ENCODE assay signal across 8 cellular contexts in genomic region chr6:111604259-111605099, GRCh38. TPM values are rescaled to one million over a fixed set of nuclear protein-coding genes. Genes with fewer than 3 reads are reported as not detected.
DNase-seq lines count a peak whose midpoint lies in the region; ATAC-seq and TF ChIP-seq lines count a peak whose summit lies in the region.

No MANE protein-coding gene starts in this region.

- POLR2A ChIA-PET in CD4-positive, alpha-beta memory T cell (lab: Charles Lee; ENCODE audit: partially characterized antibody), result interaction anchor here (1.1 to 2.8 kb wide), 5 partner anchors 82 to 346 kb away, joined by 4 to 42 read pairs (median 9); partner anchors contain the start of genes FYN and REV3L
- POLR2A ChIA-PET in SK-N-SH (lab: Yijun Ruan, JAX), result no interaction called here

- no peak for TF ChIP-seq EP300 in SK-N-SH (IDR thresholded peaks at IDR 0.05; ENCODE audit: borderline replicate concordance in 1 of 2, low read depth in 1 of 2, low read length in 1 of 2)

- peaks cover 43% of the 10 kb centered on the region for H3K4me1 ChIP-seq in CD4-positive, alpha-beta memory T cell (ENCODE audit: insufficient read depth, low read length)
- H3K4me1 ChIP-seq in skeletal muscle satellite cell (ENCODE audit: control insufficient read depth, insufficient read depth, low read length) (peaks cover 46% of the 10 kb centered on the region), SK-N-SH (ENCODE audit: control insufficient read depth in 1 of 2, insufficient read depth in 2 of 2, low read depth in 1 of 2, low read length in 1 of 2) (peaks cover 18 to 22% of the 10 kb centered on the region in 2 experiments; a peak in 3 of 4 replicates)

- H3K79me2 ChIP-seq in SK-N-SH (ENCODE audit: insufficient read depth), result no peaks in the 10 kb centered on the region

- peak overlapping the region; percentile 81 for H3K4me2 ChIP-seq in skeletal muscle satellite cell (ENCODE audit: low read length)
- no peak overlapping the region for H3K4me2 ChIP-seq in SK-N-SH

- peak overlapping the region; percentile 59 to 79 for H3K4me3 ChIP-seq in CD4-positive, alpha-beta memory T cell (ENCODE audit: low read length in 2 of 2)
- H3K4me3 ChIP-seq in brain microvascular endothelial cell (ENCODE audit: low read depth, low read length) (peak overlapping the region; percentile 55), skeletal muscle satellite cell (ENCODE audit: low read length) (peak overlapping the region; percentile 70), SK-N-SH (ENCODE audit: low read depth in 2 of 2, low read length in 1 of 2) (no peak overlapping the region)

- CTCF ChIA-PET in CD4-positive, alpha-beta memory T cell (lab: Charles Lee; ENCODE audit: partially characterized antibody), result interaction anchor here (0.6 to 3.3 kb wide), 3 partner anchors 27 to 346 kb away, joined by 3 to 21 read pairs (median 3); a partner anchor contains a TSS
- CTCF ChIA-PET in SK-N-SH (lab: Yijun Ruan, JAX), result no interaction called here

- no peak for DNase-seq in CD4-positive, alpha-beta memory T cell
- peak; percentile 84 for DNase-seq in M059J (ENCODE audit: low read depth)
- peak; percentile 71 for DNase-seq in brain microvascular endothelial cell
- peak; percentile 89 for DNase-seq in iris pigment epithelial cell (ENCODE audit: low read depth)
- no peak for DNase-seq in SK-N-SH

- WGBS in SK-N-SH (ENCODE audit: low lambda C conversion rate), result 91% methylated on average over 7 of the region's 7 CpGs

- H3K9me3 ChIP-seq in CD4-positive, alpha-beta memory T cell (ENCODE audit: control insufficient read depth in 1 of 2, low read length in 2 of 2), result no peaks in the 10 kb centered on the region
- H3K9me3 ChIP-seq in skeletal muscle satellite cell (replicated peaks; ENCODE audit: low read length), result no peaks in the 10 kb centered on the region
- H3K9me3 ChIP-seq in SK-N-SH, result no peaks in the 10 kb centered on the region

- peaks cover 4% of the 10 kb centered on the region for H3F3A ChIP-seq in SK-N-SH (replicated peaks; ENCODE audit: insufficient read depth)

- H3K36me3 Mint-ChIP-seq in CD4-positive, alpha-beta memory T cell, result peaks cover 0 to 12% of the 10 kb centered on the region in 2 donors

- no peaks in the 10 kb centered on the region for H4K20me1 ChIP-seq in SK-N-SH (ENCODE audit: insufficient read depth)

- no peaks in the 10 kb centered on the region for H3K9me3 Mint-ChIP-seq in CD4-positive, alpha-beta memory T cell

- H3K4me3 Mint-ChIP-seq in CD4-positive, alpha-beta memory T cell, result peak overlapping the region; percentile 88 to 97 (median 92)

- H3K36me3 ChIP-seq in CD4-positive, alpha-beta memory T cell (ENCODE audit: insufficient read depth, low read length), result no peaks in the 10 kb centered on the region
- no peaks in the 10 kb centered on the region for H3K36me3 ChIP-seq in brain microvascular endothelial cell (replicated peaks)
- peaks cover under 1% of the 10 kb centered on the region for H3K36me3 ChIP-seq in skeletal muscle satellite cell (ENCODE audit: insufficient read depth, low read length)
- no peaks in the 10 kb centered on the region for H3K36me3 ChIP-seq in SK-N-SH (replicated peaks in 1 of 2; ENCODE audit: control insufficient read depth in 1 of 2, insufficient read depth in 2 of 2, low read length in 1 of 2)

- no peaks in the 10 kb centered on the region for H3K27me3 Mint-ChIP-seq in CD4-positive, alpha-beta memory T cell

- peak overlapping the region; percentile 80 for H3K27ac ChIP-seq in CD4-positive, alpha-beta memory T cell (ENCODE audit: low read depth, low read length)
- H3K27ac ChIP-seq in brain microvascular endothelial cell, result peak overlapping the region; percentile 90
- H3K27ac ChIP-seq in SK-N-SH (ENCODE audit: low read depth in 2 of 2, low read length in 1 of 2), result peak overlapping the region in 1 of 2 experiments; percentile 70; a peak in 2 of 4 replicates

- ATAC-seq in HG03432 (IDR thresholded peaks at IDR 0.05; ENCODE audit: unreplicated experiment), result no peak
- ATAC-seq in GM18909 (IDR thresholded peaks at IDR 0.05; ENCODE audit: poor library complexity, unreplicated experiment), result no peak

- H3K9ac ChIP-seq in skeletal muscle satellite cell (ENCODE audit: low read depth, low read length) (peak overlapping the region; percentile 88), SK-N-SH (no peak overlapping the region)

- peak overlapping the region in 6 of 7 donors; percentile 81 to 97 (median 92) for H3K27ac Mint-ChIP-seq in CD4-positive, alpha-beta memory T cell

- peaks cover 31 to 66% (median 49%) of the 10 kb centered on the region in 4 donors for H3K4me1 Mint-ChIP-seq in CD4-positive, alpha-beta memory T cell

- H3K27me3 ChIP-seq in CD4-positive, alpha-beta memory T cell (ENCODE audit: insufficient read depth, low read length), result no peaks in the 10 kb centered on the region
- H3K27me3 ChIP-seq in brain microvascular endothelial cell (replicated peaks) (no peaks in the 10 kb centered on the region), skeletal muscle satellite cell (ENCODE audit: control insufficient read depth, insufficient read depth, low read length) (no peaks in the 10 kb centered on the region), SK-N-SH (ENCODE audit: insufficient read depth) (no peaks in the 10 kb centered on the region)

- no peak for TF ChIP-seq RAD21 in SK-N-SH (IDR thresholded peaks at IDR 0.05; ENCODE audit: low read length)

- TF ChIP-seq CTCF in brain microvascular endothelial cell (IDR thresholded peaks at IDR 0.05; ENCODE audit: low read depth, low read length, missing control alignments), result no peak
- no peak for TF ChIP-seq CTCF in SK-N-SH (IDR thresholded peaks at IDR 0.05)

- in situ Hi-C loops in brain microvascular endothelial cell (cut with HindIII; ENCODE audit: low pct_ligation_motif_present, low sequenced_read_pairs), result no loop called here

- intact Hi-C loops in CD4-positive, alpha-beta memory T cell (cut with micrococcal nuclease), result loop anchor here (1.0 kb wide), 2 partner anchors 121 to 439 kb away; partner anchors contain the start of gene REV3L

- no peak overlapping the region for H2AFZ ChIP-seq in SK-N-SH (ENCODE audit: low read depth)

- no peaks in the 10 kb centered on the region for H3K9me2 ChIP-seq in SK-N-SH

TF ChIP-seq in SK-N-SH, 30 proteins besides CTCF, POLR2A, EP300 and RAD21:
- TF ChIP-seq NRF1 (IDR thresholded peaks at IDR 0.05; ENCODE audit: low read depth, low read length) (no peak), ZBTB33 (IDR thresholded peaks at IDR 0.05; ENCODE audit: borderline replicate concordance, low read depth) (no peak), SIN3A (IDR thresholded peaks at IDR 0.05; ENCODE audit: borderline replicate concordance, low read depth, low read length) (no peak), USF1 (IDR thresholded peaks at IDR 0.05; ENCODE audit: borderline replicate concordance, low read depth) (no peak), MEF2A (IDR thresholded peaks at IDR 0.05; ENCODE audit: borderline replicate concordance, low read depth) (no peak), POLR2AphosphoS5 (IDR thresholded peaks at IDR 0.05; ENCODE audit: low read depth, low read length) (no peak), CHD2 (IDR thresholded peaks at IDR 0.05; ENCODE audit: low read length, partially characterized antibody) (no peak), JUND (IDR thresholded peaks at IDR 0.05) (no peak), MAX (IDR thresholded peaks at IDR 0.05; ENCODE audit: low read depth) (no peak), EZH2phosphoT487 (IDR thresholded peaks at IDR 0.05; ENCODE audit: borderline replicate concordance, low read depth) (no peak), RFX5 (IDR thresholded peaks at IDR 0.05; ENCODE audit: low read length) (no peak)
TF ChIP-seq in SK-N-SH: peak in this region for 0.

RNA-seq across cellular contexts. Expression of gene TRAF3IP2, which starts 1.2 kb away (rescaled TPM):
- total RNA-seq in CD4-positive, alpha-beta memory T cell, result 10 to 100 TPM; 18.2 to 19.7 TPM
- polyA plus RNA-seq in CD4-positive, alpha-beta memory T cell, result 10 to 100 TPM; 15.6 to 17.8 TPM
- total RNA-seq in M059J (2014; rRNA removed; shearing (Covaris generic)), result 46.8 and 51.1 TPM in 2 replicates
- total RNA-seq in skeletal muscle satellite cell (2012; rRNA removed), result 23.8 and 34.9 TPM in 2 replicates
- polyA plus RNA-seq in SK-N-SH (2012; rRNA removed), result 5.5 and 5.6 TPM in 2 replicates
- 6.1 and 8.0 TPM in 2 replicates for polyA plus RNA-seq in SK-N-SH (2012; cell fraction: cytosol; rRNA removed)
- 4.3 and 6.7 TPM in 2 replicates for polyA plus RNA-seq in SK-N-SH (2012; cell fraction: nucleus; rRNA removed)

Comparison
In these comparisons a context has a peak if more than half of its experiments do, and no peak if none do; other contexts are left out.
1. DNase-seq: peak in M059J (single experiment), brain microvascular endothelial cell (single experiment) and iris pigment epithelial cell (single experiment); none in CD4-positive, alpha-beta memory T cell (0 of 5) and SK-N-SH (single experiment).
2. H3K4me3 ChIP-seq: peak in CD4-positive, alpha-beta memory T cell (2 of 2), brain microvascular endothelial cell (single experiment) and skeletal muscle satellite cell (single experiment); none in SK-N-SH (0 of 2).